Comparison of ENCODE assay signal across 8 cellular contexts in genomic region chr6:107458687-107459282, GRCh38. TPM values are rescaled to one million over a fixed set of nuclear protein-coding genes. Genes with fewer than 3 reads are reported as not detected.
DNase-seq lines count a peak whose midpoint lies in the region; ATAC-seq and TF ChIP-seq lines count a peak whose summit lies in the region.

No MANE protein-coding gene starts in this region.

- DNase-seq in DMS153 (lab: John Stamatoyannopoulos, UW): peak; percentile 18
- no peak for DNase-seq in DMS153 treated with DMSO at 0.1 percent for 48 hours (lab: John Stamatoyannopoulos, UW; ENCODE audit: unreplicated experiment)
- DNase-seq in Jurkat, Clone E6-1 (ENCODE audit: low read depth, low spot score): peak; percentile 35
- no peak for DNase-seq in T-helper 2 cell treated with Interferon-gamma antibody and Interleukin-4, amounts not matched to agents 5 μg/mL and 100 μg/mL, for 36 hours (ENCODE audit: low spot score)
- peak; percentile 15 to 30 for DNase-seq in lung microvascular endothelial cell (ENCODE audit: low read depth in 2 of 2)
- DNase-seq in suprapubic skin (ENCODE audit: low spot score in 2 of 2): peak in 1 of 2 donors; percentile 69

- peaks cover 17% of the 10 kb centered on the region for H3K4me1 Mint-ChIP-seq in T-helper 2 cell treated with Interferon-gamma antibody and Interleukin-4, amounts not matched to agents 5 μg/mL and 100 μg/mL, for 36 hours (ENCODE audit: low read depth)
- peaks cover 28% of the 10 kb centered on the region for H3K4me1 Mint-ChIP-seq in dendritic cell treated with granulocyte-macrophage colony-stimulating factor and Interleukin-4, amounts not matched to agents 40 ng/mL and 50 ng/mL, for 4 days (ENCODE audit: low read depth)

- no peaks in the 10 kb centered on the region for H3K27me3 ChIP-seq in suprapubic skin

- peak overlapping the region; percentile 96 for H3K27ac Mint-ChIP-seq in T-helper 2 cell treated with Interferon-gamma antibody and Interleukin-4, amounts not matched to agents 5 μg/mL and 100 μg/mL, for 36 hours
- H3K27ac Mint-ChIP-seq in dendritic cell treated with granulocyte-macrophage colony-stimulating factor and Interleukin-4, amounts not matched to agents 40 ng/mL and 50 ng/mL, for 4 days: peak overlapping the region; percentile 99

- H3K36me3 Mint-ChIP-seq in T-helper 2 cell treated with Interferon-gamma antibody and Interleukin-4, amounts not matched to agents 5 μg/mL and 100 μg/mL, for 36 hours (ENCODE audit: low read depth): peaks cover 6% of the 10 kb centered on the region
- H3K36me3 Mint-ChIP-seq in dendritic cell treated with granulocyte-macrophage colony-stimulating factor and Interleukin-4, amounts not matched to agents 40 ng/mL and 50 ng/mL, for 4 days (ENCODE audit: low read depth): peaks cover 12% of the 10 kb centered on the region

- peak; percentile 34 for ATAC-seq in GM21723 (IDR thresholded peaks at IDR 0.05; ENCODE audit: unreplicated experiment)

- WGBS in suprapubic skin: under 1% methylated on average over 29 of the region's 29 CpGs

- TF ChIP-seq CTCF in suprapubic skin (IDR thresholded peaks at IDR 0.05): no peak

- H3K36me3 ChIP-seq in suprapubic skin: no peaks in the 10 kb centered on the region

- H3K4me3 ChIP-seq in Jurkat, Clone E6-1 (ENCODE audit: low read length): peak overlapping the region; percentile 97
- H3K4me3 ChIP-seq in suprapubic skin: peak overlapping the region; percentile 85

- H3K9me3 ChIP-seq in suprapubic skin: no peaks in the 10 kb centered on the region

- peak overlapping the region; percentile 89 for H3K4me3 Mint-ChIP-seq in T-helper 2 cell treated with Interferon-gamma antibody and Interleukin-4, amounts not matched to agents 5 μg/mL and 100 μg/mL, for 36 hours
- peak overlapping the region; percentile 96 for H3K4me3 Mint-ChIP-seq in dendritic cell treated with granulocyte-macrophage colony-stimulating factor and Interleukin-4, amounts not matched to agents 40 ng/mL and 50 ng/mL, for 4 days

- intact Hi-C loops in dendritic cell treated with granulocyte-macrophage colony-stimulating factor and Interleukin-4, amounts not matched to agents 40 ng/mL and 50 ng/mL, for 4 days (cut with micrococcal nuclease): no loop called here

- no peak for TF ChIP-seq POLR2A in suprapubic skin (IDR thresholded peaks at IDR 0.05)

- H3K27ac ChIP-seq in suprapubic skin: peak overlapping the region; percentile 88

- TF ChIP-seq EP300 in suprapubic skin (IDR thresholded peaks at IDR 0.05): no peak

- H3K9me3 Mint-ChIP-seq in T-helper 2 cell treated with Interferon-gamma antibody and Interleukin-4, amounts not matched to agents 5 μg/mL and 100 μg/mL, for 36 hours: no peaks in the 10 kb centered on the region
- H3K9me3 Mint-ChIP-seq in dendritic cell treated with granulocyte-macrophage colony-stimulating factor and Interleukin-4, amounts not matched to agents 40 ng/mL and 50 ng/mL, for 4 days: no peaks in the 10 kb centered on the region

- peaks cover 2% of the 10 kb centered on the region for H3K27me3 Mint-ChIP-seq in T-helper 2 cell treated with Interferon-gamma antibody and Interleukin-4, amounts not matched to agents 5 μg/mL and 100 μg/mL, for 36 hours (ENCODE audit: low read depth)
- peaks cover 1% of the 10 kb centered on the region for H3K27me3 Mint-ChIP-seq in dendritic cell treated with granulocyte-macrophage colony-stimulating factor and Interleukin-4, amounts not matched to agents 40 ng/mL and 50 ng/mL, for 4 days

- peaks cover 15% of the 10 kb centered on the region for H3K4me1 ChIP-seq in suprapubic skin

RNA-seq across cellular contexts. Expression of gene PDSS2, which starts 0.6 kb away (rescaled TPM):
- polyA plus RNA-seq in Jurkat, Clone E6-1 (2012; ENCODE audit: insufficient read depth, insufficient read length): 11.0 TPM
- total RNA-seq in lung microvascular endothelial cell (4.1 and 4.8 TPM in 2 replicates), suprapubic skin (10 to 100 TPM in 3 of 4 donors, 1 to 10 TPM in 1; 4.3 to 14.7 (median 12.1) TPM)

RNA-seq across cellular contexts. Expression of gene SOBP, which starts 31.1 kb away (rescaled TPM):
- polyA plus RNA-seq in Jurkat, Clone E6-1 (2012; ENCODE audit: insufficient read depth, insufficient read length): 2.7 TPM
- total RNA-seq in lung microvascular endothelial cell (0.20 and 0.65 TPM in 2 replicates), suprapubic skin (1 to 10 TPM in 1 of 4 donors, under 1 TPM in 3; 0.26 to 1.5 (median 0.55) TPM)

Comparison
In these comparisons a context has a peak if more than half of its experiments do, and no peak if none do; other contexts are left out.
1. DNase-seq: peak in DMS153 (single experiment), Jurkat, Clone E6-1 (single experiment) and lung microvascular endothelial cell (2 of 2); none in DMS153 treated with DMSO at 0.1 percent for 48 hours (single experiment) and T-helper 2 cell treated with Interferon-gamma antibody and Interleukin-4, amounts not matched to agents 5 μg/mL and 100 μg/mL, for 36 hours (single experiment).